1 cellular context compared by ENCODE assay signal in the genomic region with DNA sequence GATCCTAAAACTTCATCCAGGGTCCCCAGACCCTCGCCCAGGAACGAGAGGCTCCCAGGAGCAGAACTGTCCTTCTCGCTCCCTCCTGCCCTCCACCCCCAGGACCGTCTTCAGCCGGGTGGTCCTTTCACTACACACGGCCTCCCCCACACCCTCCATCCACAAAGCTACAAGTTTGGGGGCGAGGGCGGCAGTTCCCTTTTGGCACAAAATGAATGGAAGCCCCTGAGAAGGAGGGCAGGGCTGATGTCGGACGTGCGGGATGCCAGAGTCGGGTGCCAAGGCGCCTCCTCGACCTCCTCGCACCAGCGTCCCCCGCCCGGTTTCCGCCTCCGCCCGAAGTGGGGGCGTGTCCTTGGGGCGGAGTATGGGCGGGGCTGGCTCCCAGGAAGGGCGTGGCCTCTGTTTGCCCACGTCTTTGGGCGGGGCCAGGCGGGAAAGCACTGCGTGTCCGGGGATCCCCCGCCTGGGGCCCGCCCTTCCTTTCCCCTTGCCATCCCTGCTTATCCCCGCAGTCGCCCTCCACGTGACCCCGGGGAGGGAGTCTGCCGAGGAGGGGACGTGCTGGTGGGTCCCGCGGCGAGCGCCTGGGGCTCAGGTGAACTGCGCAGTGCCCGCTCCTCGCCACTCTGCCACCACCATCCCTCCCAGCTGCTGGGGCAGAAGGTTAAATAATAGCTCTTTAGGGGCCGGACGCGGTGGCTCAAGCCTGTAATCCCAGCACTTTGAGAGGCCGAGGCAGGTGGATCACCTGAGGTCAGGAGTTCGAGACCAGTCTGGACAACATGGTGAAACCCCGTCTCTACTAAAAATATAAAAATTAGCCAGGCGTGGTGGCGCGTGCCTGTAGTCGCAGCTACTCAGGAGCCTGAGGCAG.
TF ChIP-seq lines count a peak whose summit lies in the region.

No MANE protein-coding gene starts in this region.

TF ChIP-seq in HepG2, 621 proteins besides CTCF, POLR2A, EP300 and RAD21 (continued from another document and continues in another):
- TF ChIP-seq, protein P1, sequence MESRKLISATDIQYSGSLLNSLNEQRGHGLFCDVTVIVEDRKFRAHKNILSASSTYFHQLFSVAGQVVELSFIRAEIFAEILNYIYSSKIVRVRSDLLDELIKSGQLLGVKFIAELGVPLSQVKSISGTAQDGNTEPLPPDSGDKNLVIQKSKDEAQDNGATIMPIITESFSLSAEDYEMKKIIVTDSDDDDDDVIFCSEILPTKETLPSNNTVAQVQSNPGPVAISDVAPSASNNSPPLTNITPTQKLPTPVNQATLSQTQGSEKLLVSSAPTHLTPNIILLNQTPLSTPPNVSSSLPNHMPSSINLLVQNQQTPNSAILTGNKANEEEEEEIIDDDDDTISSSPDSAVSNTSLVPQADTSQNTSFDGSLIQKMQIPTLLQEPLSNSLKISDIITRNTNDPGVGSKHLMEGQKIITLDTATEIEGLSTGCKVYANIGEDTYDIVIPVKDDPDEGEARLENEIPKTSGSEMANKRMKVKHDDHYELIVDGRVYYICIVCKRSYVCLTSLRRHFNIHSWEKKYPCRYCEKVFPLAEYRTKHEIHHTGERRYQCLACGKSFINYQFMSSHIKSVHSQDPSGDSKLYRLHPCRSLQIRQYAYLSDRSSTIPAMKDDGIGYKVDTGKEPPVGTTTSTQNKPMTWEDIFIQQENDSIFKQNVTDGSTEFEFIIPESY (CRISPR knock-in tag; IDR thresholded peaks at IDR 0.05), result no peak
- TF ChIP-seq, protein P2, sequence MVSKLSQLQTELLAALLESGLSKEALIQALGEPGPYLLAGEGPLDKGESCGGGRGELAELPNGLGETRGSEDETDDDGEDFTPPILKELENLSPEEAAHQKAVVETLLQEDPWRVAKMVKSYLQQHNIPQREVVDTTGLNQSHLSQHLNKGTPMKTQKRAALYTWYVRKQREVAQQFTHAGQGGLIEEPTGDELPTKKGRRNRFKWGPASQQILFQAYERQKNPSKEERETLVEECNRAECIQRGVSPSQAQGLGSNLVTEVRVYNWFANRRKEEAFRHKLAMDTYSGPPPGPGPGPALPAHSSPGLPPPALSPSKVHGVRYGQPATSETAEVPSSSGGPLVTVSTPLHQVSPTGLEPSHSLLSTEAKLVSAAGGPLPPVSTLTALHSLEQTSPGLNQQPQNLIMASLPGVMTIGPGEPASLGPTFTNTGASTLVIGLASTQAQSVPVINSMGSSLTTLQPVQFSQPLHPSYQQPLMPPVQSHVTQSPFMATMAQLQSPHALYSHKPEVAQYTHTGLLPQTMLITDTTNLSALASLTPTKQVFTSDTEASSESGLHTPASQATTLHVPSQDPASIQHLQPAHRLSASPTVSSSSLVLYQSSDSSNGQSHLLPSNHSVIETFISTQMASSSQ (IDR thresholded peaks at IDR 0.05; ENCODE audit: low read depth), result no peak
- TF ChIP-seq, protein P2 (CRISPR knock-in tag; IDR thresholded peaks at IDR 0.05; ENCODE audit: borderline replicate concordance), result peak; percentile 14; the same call in 1 of the 2 replicates
- peak; percentile 87 for TF ChIP-seq SAP130 (CRISPR knock-in tag; IDR thresholded peaks at IDR 0.05; ENCODE audit: low read depth)
- no peak for TF ChIP-seq SP1 (IDR thresholded peaks at IDR 0.05)
- peak; percentile 99 for TF ChIP-seq SP1 (CRISPR knock-in tag; IDR thresholded peaks at IDR 0.05)
- TF ChIP-seq EHMT2 (IDR thresholded peaks at IDR 0.05; ENCODE audit: borderline replicate concordance, low read depth, low read length), result no peak
- TF ChIP-seq YEATS4 (CRISPR knock-in tag; IDR thresholded peaks at IDR 0.05; ENCODE audit: borderline replicate concordance), result peak; percentile 58; the same call in 1 of the 2 replicates
- TF ChIP-seq RXRB (CRISPR knock-in tag; IDR thresholded peaks at IDR 0.05; ENCODE audit: borderline replicate concordance), result peak; percentile 72; the same call in 1 of the 2 replicates
- TF ChIP-seq, protein P3, sequence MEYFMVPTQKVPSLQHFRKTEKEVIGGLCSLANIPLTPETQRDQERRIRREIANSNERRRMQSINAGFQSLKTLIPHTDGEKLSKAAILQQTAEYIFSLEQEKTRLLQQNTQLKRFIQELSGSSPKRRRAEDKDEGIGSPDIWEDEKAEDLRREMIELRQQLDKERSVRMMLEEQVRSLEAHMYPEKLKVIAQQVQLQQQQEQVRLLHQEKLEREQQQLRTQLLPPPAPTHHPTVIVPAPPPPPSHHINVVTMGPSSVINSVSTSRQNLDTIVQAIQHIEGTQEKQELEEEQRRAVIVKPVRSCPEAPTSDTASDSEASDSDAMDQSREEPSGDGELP (IDR thresholded peaks at IDR 0.05; ENCODE audit: borderline replicate concordance, low read depth), result peak; percentile 67; the same call in 1 of the 2 replicates
- TF ChIP-seq, protein P4, sequence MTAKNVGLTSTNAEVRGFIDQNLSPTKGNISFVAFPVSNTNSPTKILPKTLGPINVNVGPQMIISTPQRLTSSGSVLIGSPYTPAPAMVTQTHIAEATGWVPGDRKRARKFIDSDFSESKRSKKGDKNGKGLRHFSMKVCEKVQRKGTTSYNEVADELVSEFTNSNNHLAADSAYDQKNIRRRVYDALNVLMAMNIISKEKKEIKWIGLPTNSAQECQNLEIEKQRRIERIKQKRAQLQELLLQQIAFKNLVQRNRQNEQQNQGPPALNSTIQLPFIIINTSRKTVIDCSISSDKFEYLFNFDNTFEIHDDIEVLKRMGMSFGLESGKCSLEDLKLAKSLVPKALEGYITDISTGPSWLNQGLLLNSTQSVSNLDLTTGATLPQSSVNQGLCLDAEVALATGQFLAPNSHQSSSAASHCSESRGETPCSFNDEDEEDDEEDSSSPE (CRISPR knock-in tag; IDR thresholded peaks at IDR 0.05), result peak; percentile 65
- peak; percentile 47; the same call in 1 of the 2 replicates for TF ChIP-seq SOX5 (CRISPR knock-in tag; IDR thresholded peaks at IDR 0.05; ENCODE audit: borderline replicate concordance)
- peak; percentile 88; the same call in 1 of the 2 replicates for TF ChIP-seq KLF12 (CRISPR knock-in tag; IDR thresholded peaks at IDR 0.05; ENCODE audit: borderline replicate concordance)
- 0 out of 2 replicates have a peak, but pooled peaks have one; percentile 35 for TF ChIP-seq GATAD2A (CRISPR knock-in tag; IDR thresholded peaks at IDR 0.05)
- peak; percentile 82 for TF ChIP-seq ZNF816 (CRISPR knock-in tag; IDR thresholded peaks at IDR 0.05; ENCODE audit: borderline replicate concordance)
- TF ChIP-seq TARDBP (CRISPR knock-in tag; IDR thresholded peaks at IDR 0.05), result peak; percentile 62; the same call in 1 of the 2 replicates
- 0 out of 2 replicates have a peak, but pooled peaks have one; percentile 19 for TF ChIP-seq ZSCAN20 (CRISPR knock-in tag; IDR thresholded peaks at IDR 0.05; ENCODE audit: borderline replicate concordance)
- 0 out of 2 replicates have a peak, but pooled peaks have one; percentile 44 for TF ChIP-seq ZNF589 (CRISPR knock-in tag; conservative IDR thresholded peaks at IDR 0.05)
- TF ChIP-seq ZNF296 (CRISPR knock-in tag; conservative IDR thresholded peaks at IDR 0.05), result no peak
- TF ChIP-seq ELF3 (CRISPR knock-in tag; IDR thresholded peaks at IDR 0.05), result peak; percentile 70; the same call in 1 of the 2 replicates
- TF ChIP-seq NONO (IDR thresholded peaks at IDR 0.05), result no peak
- TF ChIP-seq NONO (CRISPR knock-in tag; conservative IDR thresholded peaks at IDR 0.05), result peak; percentile 74
- TF ChIP-seq ZNF776 (CRISPR knock-in tag; IDR thresholded peaks at IDR 0.05), result peak; percentile 56; the same call in 1 of the 2 replicates
- peak; percentile 87 for TF ChIP-seq GABPB1 (CRISPR knock-in tag; IDR thresholded peaks at IDR 0.05)
- peak; percentile 57 for TF ChIP-seq ZC3H13 (CRISPR knock-in tag; IDR thresholded peaks at IDR 0.05)
- TF ChIP-seq ZNF33A (CRISPR knock-in tag; IDR thresholded peaks at IDR 0.05; ENCODE audit: borderline replicate concordance), result 0 out of 2 replicates have a peak, but pooled peaks have one; percentile 75
- peak; percentile 19 for TF ChIP-seq PHF5A (CRISPR knock-in tag; IDR thresholded peaks at IDR 0.05; ENCODE audit: low read depth, unreplicated experiment)
- peak; percentile 69 for TF ChIP-seq HOXA3 (CRISPR knock-in tag; IDR thresholded peaks at IDR 0.05)
- peak; percentile 43; the same call in 1 of the 2 replicates for TF ChIP-seq ZNF563 (CRISPR knock-in tag; IDR thresholded peaks at IDR 0.05)
- TF ChIP-seq ZNF569 (CRISPR knock-in tag; IDR thresholded peaks at IDR 0.05; ENCODE audit: borderline replicate concordance), result no peak
- TF ChIP-seq ZNF558 (CRISPR knock-in tag; IDR thresholded peaks at IDR 0.05; ENCODE audit: borderline replicate concordance), result 0 out of 2 replicates have a peak, but pooled peaks have one; percentile 44
- TF ChIP-seq TMF1 (CRISPR knock-in tag; IDR thresholded peaks at IDR 0.05; ENCODE audit: low read depth), result no peak
- TF ChIP-seq NCOA1 (CRISPR knock-in tag; IDR thresholded peaks at IDR 0.05), result 0 out of 2 replicates have a peak, but pooled peaks have one; percentile 41
- TF ChIP-seq, protein P5, sequence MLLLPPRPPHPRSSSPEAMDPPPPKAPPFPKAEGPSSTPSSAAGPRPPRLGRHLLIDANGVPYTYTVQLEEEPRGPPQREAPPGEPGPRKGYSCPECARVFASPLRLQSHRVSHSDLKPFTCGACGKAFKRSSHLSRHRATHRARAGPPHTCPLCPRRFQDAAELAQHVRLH (CRISPR knock-in tag; IDR thresholded peaks at IDR 0.05; ENCODE audit: borderline replicate concordance, low read depth), result peak; percentile 64; the same call in 1 of the 2 replicates
- TF ChIP-seq, protein P6, sequence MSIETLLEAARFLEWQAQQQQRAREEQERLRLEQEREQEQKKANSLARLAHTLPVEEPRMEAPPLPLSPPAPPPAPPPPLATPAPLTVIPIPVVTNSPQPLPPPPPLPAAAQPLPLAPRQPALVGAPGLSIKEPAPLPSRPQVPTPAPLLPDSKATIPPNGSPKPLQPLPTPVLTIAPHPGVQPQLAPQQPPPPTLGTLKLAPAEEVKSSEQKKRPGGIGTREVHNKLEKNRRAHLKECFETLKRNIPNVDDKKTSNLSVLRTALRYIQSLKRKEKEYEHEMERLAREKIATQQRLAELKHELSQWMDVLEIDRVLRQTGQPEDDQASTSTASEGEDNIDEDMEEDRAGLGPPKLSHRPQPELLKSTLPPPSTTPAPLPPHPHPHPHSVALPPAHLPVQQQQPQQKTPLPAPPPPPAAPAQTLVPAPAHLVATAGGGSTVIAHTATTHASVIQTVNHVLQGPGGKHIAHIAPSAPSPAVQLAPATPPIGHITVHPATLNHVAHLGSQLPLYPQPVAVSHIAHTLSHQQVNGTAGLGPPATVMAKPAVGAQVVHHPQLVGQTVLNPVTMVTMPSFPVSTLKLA (IDR thresholded peaks at IDR 0.05), result peak; percentile 46
- TF ChIP-seq, protein P7, sequence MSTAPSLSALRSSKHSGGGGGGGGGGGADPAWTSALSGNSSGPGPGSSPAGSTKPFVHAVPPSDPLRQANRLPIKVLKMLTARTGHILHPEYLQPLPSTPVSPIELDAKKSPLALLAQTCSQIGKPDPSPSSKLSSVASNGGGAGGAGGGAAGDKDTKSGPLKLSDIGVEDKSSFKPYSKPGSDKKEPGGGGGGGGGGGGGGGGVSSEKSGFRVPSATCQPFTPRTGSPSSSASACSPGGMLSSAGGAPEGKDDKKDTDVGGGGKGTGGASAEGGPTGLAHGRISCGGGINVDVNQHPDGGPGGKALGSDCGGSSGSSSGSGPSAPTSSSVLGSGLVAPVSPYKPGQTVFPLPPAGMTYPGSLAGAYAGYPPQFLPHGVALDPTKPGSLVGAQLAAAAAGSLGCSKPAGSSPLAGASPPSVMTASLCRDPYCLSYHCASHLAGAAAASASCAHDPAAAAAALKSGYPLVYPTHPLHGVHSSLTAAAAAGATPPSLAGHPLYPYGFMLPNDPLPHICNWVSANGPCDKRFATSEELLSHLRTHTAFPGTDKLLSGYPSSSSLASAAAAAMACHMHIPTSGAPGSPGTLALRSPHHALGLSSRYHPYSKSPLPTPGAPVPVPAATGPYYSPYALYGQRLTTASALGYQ (CRISPR knock-in tag; IDR thresholded peaks at IDR 0.05), result no peak
- TF ChIP-seq ZNF672 (CRISPR knock-in tag; IDR thresholded peaks at IDR 0.05), result peak; percentile 68; the same call in 1 of the 2 replicates
- peak; percentile 80 for TF ChIP-seq ZNF670 (CRISPR knock-in tag; IDR thresholded peaks at IDR 0.05; ENCODE audit: borderline replicate concordance)
- 0 out of 2 replicates have a peak, but pooled peaks have one; percentile 52 for TF ChIP-seq SNAI1 (CRISPR knock-in tag; IDR thresholded peaks at IDR 0.05; ENCODE audit: borderline replicate concordance)
- TF ChIP-seq ZNF788 (CRISPR knock-in tag; IDR thresholded peaks at IDR 0.05; ENCODE audit: borderline replicate concordance), result peak; percentile 84; the same call in 1 of the 2 replicates
- TF ChIP-seq BORCS8-MEF2B (CRISPR knock-in tag; IDR thresholded peaks at IDR 0.05), result peak; percentile 69; the same call in 1 of the 2 replicates
- TF ChIP-seq, protein P8, sequence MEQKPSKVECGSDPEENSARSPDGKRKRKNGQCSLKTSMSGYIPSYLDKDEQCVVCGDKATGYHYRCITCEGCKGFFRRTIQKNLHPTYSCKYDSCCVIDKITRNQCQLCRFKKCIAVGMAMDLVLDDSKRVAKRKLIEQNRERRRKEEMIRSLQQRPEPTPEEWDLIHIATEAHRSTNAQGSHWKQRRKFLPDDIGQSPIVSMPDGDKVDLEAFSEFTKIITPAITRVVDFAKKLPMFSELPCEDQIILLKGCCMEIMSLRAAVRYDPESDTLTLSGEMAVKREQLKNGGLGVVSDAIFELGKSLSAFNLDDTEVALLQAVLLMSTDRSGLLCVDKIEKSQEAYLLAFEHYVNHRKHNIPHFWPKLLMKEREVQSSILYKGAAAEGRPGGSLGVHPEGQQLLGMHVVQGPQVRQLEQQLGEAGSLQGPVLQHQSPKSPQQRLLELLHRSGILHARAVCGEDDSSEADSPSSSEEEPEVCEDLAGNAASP (CRISPR knock-in tag; IDR thresholded peaks at IDR 0.05; ENCODE audit: borderline replicate concordance), result 0 out of 2 replicates have a peak, but pooled peaks have one; percentile 19
- no peak for TF ChIP-seq ARID2 (CRISPR knock-in tag; IDR thresholded peaks at IDR 0.05; ENCODE audit: borderline replicate concordance)
- TF ChIP-seq ZNF720 (CRISPR knock-in tag; IDR thresholded peaks at IDR 0.05), result no peak
- TF ChIP-seq PHF21A (CRISPR knock-in tag; IDR thresholded peaks at IDR 0.05), result peak; percentile 51; the same call in 1 of the 2 replicates
- TF ChIP-seq KLF16 (CRISPR knock-in tag; IDR thresholded peaks at IDR 0.05), result peak in 1 of 2 experiments; percentile 56; a peak in 1 of 4 replicates
